In the genomic region with DNA sequence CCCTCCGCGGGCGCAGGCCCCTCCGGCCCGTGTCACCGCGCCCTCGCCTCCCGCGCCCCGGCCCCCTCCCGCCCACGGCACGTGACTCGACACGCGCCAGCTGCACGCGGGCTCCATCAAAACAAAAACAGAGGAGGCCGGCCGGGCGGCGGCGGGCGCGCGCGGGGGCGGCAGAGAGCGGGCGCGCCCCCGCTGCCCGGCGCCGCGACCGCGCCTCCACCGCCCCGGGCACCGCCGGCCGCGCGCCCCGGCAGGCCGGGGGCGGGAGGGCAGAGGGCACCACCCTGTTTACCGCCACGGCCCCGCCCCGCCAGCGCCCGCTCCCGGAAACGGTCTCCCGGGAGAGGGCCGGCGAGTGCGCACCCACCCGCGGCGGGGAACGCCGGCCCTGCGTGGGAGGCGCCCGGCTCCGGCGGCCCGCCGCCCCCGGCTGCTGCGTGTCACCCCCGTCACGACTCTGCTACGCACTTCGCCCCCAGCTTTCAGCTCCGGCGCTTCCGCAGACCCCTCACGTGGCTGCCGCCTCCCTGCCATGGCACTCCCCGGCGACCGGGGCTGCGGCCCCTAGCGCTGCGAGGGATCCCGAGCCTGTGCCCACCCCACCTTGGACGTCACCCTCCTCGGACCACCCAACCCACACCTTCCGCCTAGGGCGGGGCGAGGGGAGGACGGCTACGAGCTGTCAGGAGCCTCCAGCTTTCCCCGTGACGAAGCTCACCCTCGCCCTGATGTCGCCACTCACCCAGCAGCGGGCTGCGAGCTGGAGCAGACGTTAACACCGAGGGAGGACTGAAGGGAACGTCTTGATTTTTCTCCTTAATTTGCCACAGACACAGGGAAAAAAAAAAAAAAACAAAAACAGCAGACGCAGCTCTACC, we compare ENCODE assay signal across 7 cellular contexts.
A peak's percentile ranks its signal among the peaks of the same experiment; 100 is the strongest.
DNase-seq lines count a peak whose midpoint lies in the region; ATAC-seq lines count a peak whose summit lies in the region.

No MANE protein-coding gene starts in this region.

- ATAC-seq in GM18498 (IDR thresholded peaks at IDR 0.05; ENCODE audit: unreplicated experiment): peak; percentile 53
- ATAC-seq in HG02610 (IDR thresholded peaks at IDR 0.05; ENCODE audit: unreplicated experiment): peak; percentile 35
- peak; percentile 39 to 44 for ATAC-seq in activated CD4-positive, CD25-positive, alpha-beta regulatory T cell treated with anti-CD3 and anti-CD28 coated beads, Interleukin-2, amount 50 U/mL, for 24 hours

- peak; percentile 79 for DNase-seq in NCI-H146 (lab: John Stamatoyannopoulos, UW)
- peak; percentile 72 for DNase-seq in cerebellar cortex (ENCODE audit: low spot score)
- peak; percentile 76 for DNase-seq in kidney tubule cell (ENCODE audit: low spot score)
- DNase-seq in stimulated activated CD4-positive, alpha-beta T cell treated with anti-CD3 and anti-CD28 coated beads, Interleukin-1b, Interleukin-23, amount 100 ng/mL, for 24 hours (ENCODE audit: low read depth in 4 of 4, low spot score in 1 of 4): peak; percentile 50 to 71 (median 54)

Comparison
In these comparisons a context has a peak if more than half of its experiments do, and no peak if none do; other contexts are left out.
1. Peak in every context shown above with its lines: DNase-seq and ATAC-seq.